21 cellular contexts compared by ENCODE assay signal in the genomic region with DNA sequence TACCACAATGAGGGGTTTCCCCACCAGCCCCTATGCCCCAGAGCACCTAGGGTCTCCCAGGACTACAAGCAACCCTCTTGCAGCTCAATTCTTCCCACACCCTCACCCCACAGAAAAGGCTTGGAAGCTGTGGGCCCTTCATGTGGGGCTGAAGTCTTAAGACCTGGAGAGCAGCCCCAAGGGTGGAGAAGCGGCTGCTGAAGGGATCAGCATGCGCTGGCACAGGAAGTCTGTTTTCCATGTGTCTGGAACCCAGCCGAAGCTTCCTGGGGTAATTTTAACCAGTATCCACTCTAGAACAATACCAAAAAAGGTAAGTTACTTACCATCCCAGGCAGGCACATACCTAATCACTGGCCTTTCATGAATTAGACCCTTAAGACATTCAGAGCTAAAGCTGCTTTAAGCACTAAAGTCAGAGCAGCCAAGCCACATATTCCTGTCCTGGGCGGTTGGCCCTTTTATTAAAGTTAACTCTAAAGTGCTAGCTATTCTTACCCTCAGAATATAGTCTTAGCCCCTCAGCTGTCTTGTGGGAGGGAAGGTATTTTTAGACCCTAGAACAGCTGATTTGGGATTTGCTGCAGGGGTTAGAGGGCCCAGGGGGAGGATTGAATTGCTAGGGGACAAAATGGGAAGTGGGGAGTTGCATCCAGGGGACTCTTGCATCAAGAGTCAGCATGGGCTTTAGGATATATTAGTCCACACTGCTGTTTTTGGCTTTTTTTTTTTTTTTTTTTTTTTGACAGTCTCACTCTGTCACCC. TPM values are rescaled to one million over a fixed set of nuclear protein-coding genes. Genes with fewer than 3 reads are reported as not detected.
DNase-seq lines count a peak whose midpoint lies in the region; ATAC-seq and TF ChIP-seq lines count a peak whose summit lies in the region.
"Had no signal": no experiment of that assay in that cellular context is flagged by ENCODE, and none has a peak within 500 bp of the region (broad histone marks: within the 10 kb centered on the region; RNA-seq: fewer than 3 reads in every experiment).

No MANE protein-coding gene starts in this region.

- TF ChIP-seq CTCF in nephron progenitor cell (IDR thresholded peaks at IDR 0.05) (no peak), transverse colon (IDR thresholded peaks at IDR 0.05) (no peak)

- intact Hi-C loops in transverse colon (cut with DNase I; ENCODE audit: low total_unique reads) = loop anchor here (10.0 kb wide), 1 partner anchor 193 kb away; no protein-coding TSS in a partner anchor

- no peak overlapping the region for H3K4me3 ChIP-seq in transverse colon
- H3K4me3 ChIP-seq: heart left ventricle, left lung, right lobe of liver, SJSA1, vagina had no signal

- H3K27ac Mint-ChIP-seq in nephron progenitor cell = peak overlapping the region; percentile 15
- H3K27ac Mint-ChIP-seq: activated naive CD4-positive, alpha-beta T cell treated with anti-CD3 and anti-CD28 coated beads, Interleukin-2, amount 50 U/mL, for 24 hours; effector memory CD8-positive, alpha-beta T cell; stimulated activated memory B cell treated with anti-CD40 and anti-IgM and Interleukin-4, amounts not matched to agents 10 μg/mL and 1 μg/mL and 100 μg/mL, for 72 hours had no signal

- H3K36me3 Mint-ChIP-seq in nephron progenitor cell (ENCODE audit: low read depth) = peaks cover 4% of the 10 kb centered on the region
- H3K36me3 Mint-ChIP-seq: activated naive CD4-positive, alpha-beta T cell treated with anti-CD3 and anti-CD28 coated beads, Interleukin-2, amount 50 U/mL, for 24 hours had no signal

- no peaks in the 10 kb centered on the region for H3K9me3 Mint-ChIP-seq in nephron progenitor cell
- H3K9me3 Mint-ChIP-seq: activated naive CD4-positive, alpha-beta T cell treated with anti-CD3 and anti-CD28 coated beads, Interleukin-2, amount 50 U/mL, for 24 hours; effector memory CD8-positive, alpha-beta T cell; stimulated activated memory B cell treated with anti-CD40 and anti-IgM and Interleukin-4, amounts not matched to agents 10 μg/mL and 1 μg/mL and 100 μg/mL, for 72 hours had no signal

- in situ Hi-C loops in transverse colon (cut with MboI; ENCODE audit: low pct_ligation_motif_present in 1 of 4, low pct_unique_long_range_greater_than_20kb in 1 of 4, low sequenced_read_pairs in 3 of 4) = loop anchor here in 2 of 4 donors (10.0 kb wide), 2 partner anchors 57 to 183 kb away; partner anchors contain the start of gene CSNK1A1 (in 1 of the 2)

- TF ChIP-seq POLR2A in transverse colon (IDR thresholded peaks at IDR 0.05) = no peak

- H3K4me1 ChIP-seq in transverse colon = peaks cover 0 to 12% (median 6%) of the 10 kb centered on the region in 4 donors
- H3K4me1 ChIP-seq: right lobe of liver had no signal

- DNase-seq in MV-4-11 (lab: John Stamatoyannopoulos, UW) = peak; percentile 52
- DNase-seq in nephron progenitor cell = no peak
- no peak for DNase-seq in transverse colon
- DNase-seq in GDM1 (lab: John Stamatoyannopoulos, UW) = no peak
- DNase-seq in DMS114 treated with DMSO at 0.1 percent for 48 hours (lab: John Stamatoyannopoulos, UW; ENCODE audit: unreplicated experiment) = no peak
- DNase-seq: cortex of kidney had no signal

- H3K9me3 ChIP-seq in transverse colon = no peaks in the 10 kb centered on the region
- H3K9me3 ChIP-seq: heart left ventricle, left lung, neutrophil, right lobe of liver, SJSA1, vagina had no signal

- TF ChIP-seq EP300 in transverse colon (IDR thresholded peaks at IDR 0.05; ENCODE audit: low read depth) = no peak

- H3K4me1 Mint-ChIP-seq in nephron progenitor cell = peaks cover 17% of the 10 kb centered on the region

- no peak overlapping the region for H3K4me3 Mint-ChIP-seq in nephron progenitor cell
- H3K4me3 Mint-ChIP-seq: activated naive CD4-positive, alpha-beta T cell treated with anti-CD3 and anti-CD28 coated beads, Interleukin-2, amount 50 U/mL, for 24 hours; effector memory CD8-positive, alpha-beta T cell; stimulated activated memory B cell treated with anti-CD40 and anti-IgM and Interleukin-4, amounts not matched to agents 10 μg/mL and 1 μg/mL and 100 μg/mL, for 72 hours had no signal

- H3K36me3 ChIP-seq in transverse colon = no peaks in the 10 kb centered on the region
- H3K36me3 ChIP-seq: heart left ventricle, left lung, neutrophil, right lobe of liver, SJSA1, vagina had no signal

- peaks cover 6% of the 10 kb centered on the region for H3K27me3 Mint-ChIP-seq in nephron progenitor cell (ENCODE audit: low read depth, poor library complexity)
- H3K27me3 Mint-ChIP-seq: activated naive CD4-positive, alpha-beta T cell treated with anti-CD3 and anti-CD28 coated beads, Interleukin-2, amount 50 U/mL, for 24 hours; effector memory CD8-positive, alpha-beta T cell; stimulated activated memory B cell treated with anti-CD40 and anti-IgM and Interleukin-4, amounts not matched to agents 10 μg/mL and 1 μg/mL and 100 μg/mL, for 72 hours had no signal

- no peaks in the 10 kb centered on the region for H3K27me3 ChIP-seq in transverse colon
- H3K27me3 ChIP-seq: heart left ventricle, left lung, neutrophil, right lobe of liver, SJSA1, vagina had no signal

- 87% methylated on average over 4 of the region's 4 CpGs; no CpG with 5 or more reads in 1 of the 2 donors for WGBS in transverse colon (ENCODE audit: low coverage in 1 of 2), 2 donors

- no peak for ATAC-seq in GM21447 (IDR thresholded peaks at IDR 0.05; ENCODE audit: unreplicated experiment)

- H3K27ac ChIP-seq in cingulate gyrus (ENCODE audit: low read depth, low read length) (peak overlapping the region; percentile 15), transverse colon (peak overlapping the region; percentile 16 to 50 (median 38))
- H3K27ac ChIP-seq: left lung, neutrophil, right lobe of liver, SJSA1, vagina had no signal

RNA-seq across cellular contexts. Expression of gene IL17B, which starts 6.9 kb away (rescaled TPM):
- total RNA-seq in transverse colon = not detected
- total RNA-seq: activated CD8-positive, alpha-beta memory T cell treated with anti-CD3 and anti-CD28 coated beads for 36 hours; NCI-H460; right lobe of liver; RPMI7951; temporal lobe had no signal

RNA-seq across cellular contexts. Expression of gene PCYOX1L, which starts 14.4 kb away (rescaled TPM):
- 1 to 10 TPM in 3 of 4 donors, under 1 TPM in 1; 0.75 to 5.4 (median 2.8) TPM for total RNA-seq in transverse colon

RNA-seq across cellular contexts. Expression of gene GRPEL2, which starts 26.9 kb away (rescaled TPM):
- 10 to 100 TPM in 1 of 4 donors, 1 to 10 TPM in 3; 2.2 to 10.6 (median 6.4) TPM for total RNA-seq in transverse colon
